11 cellular contexts compared by ENCODE assay signal in genomic region chr22:37517826-37518450, GRCh38. TPM values are rescaled to one million over a fixed set of nuclear protein-coding genes. Genes with fewer than 3 reads are reported as not detected.
DNase-seq lines count a peak whose midpoint lies in the region; TF ChIP-seq lines count a peak whose summit lies in the region.
"Had no signal": no experiment of that assay in that cellular context is flagged by ENCODE, and none has a peak within 500 bp of the region (broad histone marks: within the 10 kb centered on the region; RNA-seq: fewer than 3 reads in every experiment).

No MANE protein-coding gene starts in this region.

- no peak overlapping the region for H2BK5ac ChIP-seq in mesendoderm (ENCODE audit: low read length)

- no peak overlapping the region for H3K18ac ChIP-seq in mesendoderm (ENCODE audit: low read length)

- peaks cover 6% of the 10 kb centered on the region for H3K4me1 Mint-ChIP-seq in activated naive CD4-positive, alpha-beta T cell treated with anti-CD3 and anti-CD28 coated beads, Interleukin-2, amount 10 ng/mL, durations not matched to agents 7 days and 5 days
- H3K4me1 Mint-ChIP-seq in chondrocyte (ENCODE audit: low read depth) = peaks cover 26% of the 10 kb centered on the region

- peaks cover 86% of the 10 kb centered on the region for H3K27me3 Mint-ChIP-seq in activated naive CD4-positive, alpha-beta T cell treated with anti-CD3 and anti-CD28 coated beads, Interleukin-2, amount 10 ng/mL, durations not matched to agents 7 days and 5 days
- no peaks in the 10 kb centered on the region for H3K27me3 Mint-ChIP-seq in chondrocyte (ENCODE audit: low read depth)

- H2BK120ac ChIP-seq in mesendoderm (ENCODE audit: low read depth, low read length) = no peak overlapping the region

- H3K4me1 ChIP-seq in mesendoderm (ENCODE audit: control insufficient read depth, low read depth, low read length) = no peaks in the 10 kb centered on the region
- peaks cover 1 to 57% (median 18%) of the 10 kb centered on the region in 4 donors for H3K4me1 ChIP-seq in tibial nerve

- H3K9me3 Mint-ChIP-seq in activated naive CD4-positive, alpha-beta T cell treated with anti-CD3 and anti-CD28 coated beads, Interleukin-2, amount 10 ng/mL, durations not matched to agents 7 days and 5 days = no peaks in the 10 kb centered on the region
- no peaks in the 10 kb centered on the region for H3K9me3 Mint-ChIP-seq in chondrocyte (ENCODE audit: low read depth)

- no peak overlapping the region for H3K4me3 ChIP-seq in mesendoderm (ENCODE audit: low read length)
- H3K4me3 ChIP-seq in tibial nerve = peak overlapping the region in 2 of 4 donors; percentile 61 to 67

- no peak overlapping the region for H3K9ac ChIP-seq in mesendoderm (ENCODE audit: low read length)

- H3K36me3 ChIP-seq in mesendoderm (ENCODE audit: control insufficient read depth, insufficient read depth, low read length) = no peaks in the 10 kb centered on the region
- peaks cover 0 to 21% (median 0%) of the 10 kb centered on the region in 3 donors for H3K36me3 ChIP-seq in tibial nerve

- peak overlapping the region; percentile 3 for H3K56ac ChIP-seq in mesendoderm (ENCODE audit: low read length)

- CTCF ChIA-PET in activated naive CD4-positive, alpha-beta T cell treated with anti-CD3 and anti-CD28 coated beads, Interleukin-2, amount 10 ng/mL, durations not matched to agents 7 days and 5 days (lab: Charles Lee) = interaction anchor here (0.6 kb wide), 1 partner anchor 9 kb away, joined by 4 read pairs; no protein-coding TSS in a partner anchor

- H3K9me3 ChIP-seq in tibial nerve = no peaks in the 10 kb centered on the region

- no peaks in the 10 kb centered on the region for H3K79me2 ChIP-seq in mesendoderm (ENCODE audit: control insufficient read depth, insufficient read depth, low read length)

- no peak overlapping the region for H3K4me2 ChIP-seq in mesendoderm (ENCODE audit: low read length)

- DNase-seq in activated naive CD4-positive, alpha-beta T cell treated with anti-CD3 and anti-CD28 coated beads, Interleukin-2, amount 10 ng/mL, durations not matched to agents 7 days and 5 days = no peak
- no peak for DNase-seq in activated naive CD4-positive, alpha-beta T cell treated with anti-CD3 and anti-CD28 coated beads, Interleukin-2, amount 50 U/mL, for 16 hours
- no peak for DNase-seq in chondrocyte (ENCODE audit: low spot score)
- no peak for DNase-seq in mesendoderm
- DNase-seq in tibial nerve (ENCODE audit: low spot score in 2 of 2) = no peak
- no peak for DNase-seq in HK-2 (ENCODE audit: unreplicated experiment)
- DNase-seq in DMS153 (lab: John Stamatoyannopoulos, UW) = no peak
- DNase-seq in NCI-H1105 (lab: John Stamatoyannopoulos, UW) = no peak
- DNase-seq: NCI-H2081, nucleus accumbens had no signal

- H3K36me3 Mint-ChIP-seq in activated naive CD4-positive, alpha-beta T cell treated with anti-CD3 and anti-CD28 coated beads, Interleukin-2, amount 10 ng/mL, durations not matched to agents 7 days and 5 days = no peaks in the 10 kb centered on the region
- H3K36me3 Mint-ChIP-seq in chondrocyte (ENCODE audit: low read depth) = peaks cover 4% of the 10 kb centered on the region

- H2BK15ac ChIP-seq in mesendoderm (replicated peaks; ENCODE audit: low read depth) = no peak overlapping the region

- H3K27me3 ChIP-seq in mesendoderm (ENCODE audit: insufficient read depth, low read length, poor library complexity) (peaks cover 2% of the 10 kb centered on the region), tibial nerve (peaks cover 0 to 9% of the 10 kb centered on the region in 2 donors)

- H4K8ac ChIP-seq in mesendoderm (ENCODE audit: low read depth, low read length) = no peak overlapping the region

- peak overlapping the region; percentile 45 for H3K4me3 Mint-ChIP-seq in activated naive CD4-positive, alpha-beta T cell treated with anti-CD3 and anti-CD28 coated beads, Interleukin-2, amount 10 ng/mL, durations not matched to agents 7 days and 5 days
- H3K4me3 Mint-ChIP-seq in chondrocyte (ENCODE audit: unreplicated experiment) = peak overlapping the region; percentile 78

- H3K27ac ChIP-seq in mesendoderm (ENCODE audit: low read depth, low read length) (no peak overlapping the region), tibial nerve (peak overlapping the region; percentile 77 to 92 (median 86))

- WGBS in mesendoderm (ENCODE audit: extremely low coverage, insufficient coverage, low lambda C conversion rate) = no CpG with 5 or more reads among the region's 15 CpGs
- 76 to 78% methylated on average over 15 of the region's 15 CpGs for WGBS in tibial nerve, 2 donors

- no peaks in the 10 kb centered on the region for H3K79me1 ChIP-seq in mesendoderm (ENCODE audit: low read length)

- no peak overlapping the region for H2AK5ac ChIP-seq in mesendoderm (ENCODE audit: low read length)

- H3K4ac ChIP-seq in mesendoderm (ENCODE audit: low read depth, low read length) = no peak overlapping the region

- H3K23ac ChIP-seq in mesendoderm (ENCODE audit: low read length) = no peak overlapping the region

- no peak for TF ChIP-seq CTCF in chondrocyte (IDR thresholded peaks at IDR 0.05)
- TF ChIP-seq CTCF in tibial nerve (IDR thresholded peaks at IDR 0.05) = no peak

- no peak overlapping the region for H4K5ac ChIP-seq in mesendoderm (ENCODE audit: low read length)

- TF ChIP-seq EP300 in tibial nerve (IDR thresholded peaks at IDR 0.05) = no peak

- H3K27ac Mint-ChIP-seq in activated naive CD4-positive, alpha-beta T cell treated with anti-CD3 and anti-CD28 coated beads, Interleukin-2, amount 10 ng/mL, durations not matched to agents 7 days and 5 days = no peak overlapping the region
- peak overlapping the region; percentile 38 for H3K27ac Mint-ChIP-seq in chondrocyte (ENCODE audit: unreplicated experiment)

- no peak for TF ChIP-seq POLR2A in tibial nerve (IDR thresholded peaks at IDR 0.05)

RNA-seq across cellular contexts. Expression of gene CARD10, which starts 1.3 kb away (rescaled TPM):
- total RNA-seq in chondrocyte (7.0 to 14.2 TPM (median 13.5 TPM) in 3 replicates), tibial nerve (10 to 100 TPM; 12.5 to 21.6 (median 17.0) TPM)
- polyA plus RNA-seq in mesendoderm (2013, experiment 1 of 2) = 5.6 TPM
- 5.8 TPM for polyA plus RNA-seq in mesendoderm (2013, experiment 2 of 2)

RNA-seq across cellular contexts. Expression of gene MFNG, which starts 31.8 kb away (rescaled TPM):
- 1.1 to 2.1 TPM (median 1.2 TPM) in 3 replicates for total RNA-seq in chondrocyte
- polyA plus RNA-seq in mesendoderm (2013, experiment 1 of 2) = 0.48 TPM
- 0.77 TPM for polyA plus RNA-seq in mesendoderm (2013, experiment 2 of 2)
- total RNA-seq in tibial nerve = 10 to 100 TPM; 11.7 to 24.9 (median 19.4) TPM
- polyA plus RNA-seq: BJ had no signal

RNA-seq across cellular contexts. Expression of gene CDC42EP1, which starts 42.3 kb away (rescaled TPM):
- total RNA-seq in chondrocyte (155 to 167 TPM (median 156 TPM) in 3 replicates), tibial nerve (10 to 100 TPM; 28.4 to 53.4 (median 33.4) TPM)
- 70.7 TPM for polyA plus RNA-seq in mesendoderm (2013, experiment 1 of 2)
- 66.2 TPM for polyA plus RNA-seq in mesendoderm (2013, experiment 2 of 2)
